ENCODE assay signal across 8 cellular contexts in genomic region chr12:101642115-101643067, GRCh38. TPM values are rescaled to one million over a fixed set of nuclear protein-coding genes. Genes with fewer than 3 reads are reported as not detected.
DNase-seq lines count a peak whose midpoint lies in the region; ATAC-seq and TF ChIP-seq lines count a peak whose summit lies in the region.
"Had no signal": no experiment of that assay in that cellular context is flagged by ENCODE, and none has a peak within 500 bp of the region (broad histone marks: within the 10 kb centered on the region; RNA-seq: fewer than 3 reads in every experiment).

No MANE protein-coding gene starts in this region.

- H3K4me1 Mint-ChIP-seq in IgD-negative memory B cell, result peaks cover 4 to 9% (median 4%) of the 10 kb centered on the region in 3 donors
- peaks cover 3% of the 10 kb centered on the region for H3K4me1 Mint-ChIP-seq in activated naive CD8-positive, alpha-beta T cell (ENCODE audit: low read depth)

- peak overlapping the region; percentile 65 for H3K4me3 ChIP-seq in iPS-20b (ENCODE audit: low read length)
- peak overlapping the region; percentile 14 for H3K4me3 ChIP-seq in skeletal muscle cell (ENCODE audit: low read depth, low read length)

- DNase-seq in skeletal muscle cell (ENCODE audit: low read depth) (no peak), GM13977 (ENCODE audit: low spot score) (no peak), NCI-H187 treated with DMSO at 0.1 percent for 48 hours (lab: John Stamatoyannopoulos, UW) (no peak)
- DNase-seq: T1000 had no signal

- no peaks in the 10 kb centered on the region for H3K36me3 ChIP-seq in iPS-20b (ENCODE audit: insufficient read depth, low read depth, low read length)

- H3K9ac ChIP-seq in iPS-20b (ENCODE audit: low read depth, low read length), result no peak overlapping the region

- H3K4me1 ChIP-seq in iPS-20b (ENCODE audit: insufficient read depth, low read length), result no peaks in the 10 kb centered on the region; the same call in 1 of the 2 replicates

- H3K36me3 Mint-ChIP-seq in IgD-negative memory B cell, result peaks cover 5% of the 10 kb centered on the region
- peaks cover 2% of the 10 kb centered on the region for H3K36me3 Mint-ChIP-seq in activated naive CD8-positive, alpha-beta T cell

- peaks cover 6% of the 10 kb centered on the region for H3K27me3 Mint-ChIP-seq in IgD-negative memory B cell
- peaks cover 6% of the 10 kb centered on the region for H3K27me3 Mint-ChIP-seq in activated naive CD8-positive, alpha-beta T cell

- no peak for ATAC-seq in GM21786 (IDR thresholded peaks at IDR 0.05; ENCODE audit: unreplicated experiment)

- H3K4me3 Mint-ChIP-seq in IgD-negative memory B cell, result peak overlapping the region in 3 of 4 donors; percentile 3 to 92 (median 75)
- peak overlapping the region; percentile 28 for H3K4me3 Mint-ChIP-seq in activated naive CD8-positive, alpha-beta T cell

- peaks cover 23% of the 10 kb centered on the region for H3K27me3 ChIP-seq in iPS-20b (ENCODE audit: insufficient read depth, low read length)

- in situ Hi-C loops in GM13977 (cut with MboI; ENCODE audit: low pct_unique_long_range_greater_than_20kb, low sequenced_read_pairs, unreplicated experiment), result no loop called here

- H3K27ac Mint-ChIP-seq in IgD-negative memory B cell, result no peak overlapping the region
- H3K27ac Mint-ChIP-seq in activated naive CD8-positive, alpha-beta T cell, result no peak overlapping the region

- H3K9me3 Mint-ChIP-seq in IgD-negative memory B cell, result no peaks in the 10 kb centered on the region
- no peaks in the 10 kb centered on the region for H3K9me3 Mint-ChIP-seq in activated naive CD8-positive, alpha-beta T cell (ENCODE audit: low read depth)

- no peaks in the 10 kb centered on the region for H3K9me3 ChIP-seq in iPS-20b (ENCODE audit: insufficient read depth, low read depth, low read length)

- H3K27ac ChIP-seq in iPS-20b (ENCODE audit: low read length), result no peak overlapping the region

- no peak for TF ChIP-seq CTCF in GM13977 (IDR thresholded peaks at IDR 0.05; ENCODE audit: extremely low read depth, insufficient read depth, missing control alignments)

RNA-seq across cellular contexts. Expression of gene MYBPC1, which starts 47.6 kb away (rescaled TPM):
- not detected for polyA plus RNA-seq in IgD-negative memory B cell

RNA-seq across cellular contexts. Expression of gene CHPT1, which starts 55.0 kb away (rescaled TPM):
- 50.9 TPM for polyA plus RNA-seq in IgD-negative memory B cell
